ENCODE assay signal across 11 cellular contexts in the genomic region with DNA sequence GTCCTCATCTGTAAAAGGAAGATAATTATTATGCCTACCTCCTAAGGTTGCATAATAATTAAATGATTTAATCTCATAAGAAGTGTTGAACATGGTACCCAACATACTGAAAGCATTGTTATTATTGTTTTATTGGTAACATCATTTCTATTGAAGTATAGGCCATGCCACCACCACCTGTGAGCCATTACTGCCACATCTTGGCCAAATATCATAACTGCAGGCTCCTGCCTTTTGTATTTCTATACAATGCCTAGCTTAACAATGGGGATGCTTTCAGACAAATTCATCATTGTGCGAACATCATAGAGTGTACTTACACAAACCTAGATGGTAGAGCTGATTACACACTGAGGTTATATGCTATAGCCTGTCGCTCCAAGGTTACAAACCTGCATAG.
DNase-seq lines count a peak whose midpoint lies in the region; ATAC-seq, FAIRE-seq and TF ChIP-seq lines count a peak whose summit lies in the region.
"Had no signal": no experiment of that assay in that cellular context is flagged by ENCODE, and none has a peak within 500 bp of the region (broad histone marks: within the 10 kb centered on the region; RNA-seq: fewer than 3 reads in every experiment).

No MANE protein-coding gene starts in this region.

- no peak overlapping the region for H3K27ac Mint-ChIP-seq in T-helper 2 cell treated with Interferon-gamma antibody and Interleukin-4, amounts not matched to agents 5 μg/mL and 100 μg/mL, for 36 hours

- no peak overlapping the region for H3K4me3 Mint-ChIP-seq in T-helper 2 cell treated with Interferon-gamma antibody and Interleukin-4, amounts not matched to agents 5 μg/mL and 100 μg/mL, for 36 hours

- DNase-seq in SKM-1 treated with dmso at 0.1 percent for 144 hours (lab: John Stamatoyannopoulos, UW; ENCODE audit: unreplicated experiment) (peak; percentile 8), SKM-1 (lab: John Stamatoyannopoulos, UW; ENCODE audit: unreplicated experiment) (no peak), MM.1S (peak; percentile 24), GM12878 (ENCODE audit: low read depth, low spot score) (no peak), retinal pigment epithelial cell (ENCODE audit: low read depth) (no peak), left lung (no peak)
- no peak for DNase-seq in T-helper 2 cell treated with Interferon-gamma antibody and Interleukin-4, amounts not matched to agents 5 μg/mL and 100 μg/mL, for 36 hours (ENCODE audit: low spot score)
- DNase-seq: activated CD4-positive, alpha-beta T cell treated with anti-CD3 and anti-CD28 coated beads for 4 hours; KG1 had no signal

- peak; percentile 56 for TF ChIP-seq RAD21 in GM12878 (IDR thresholded peaks at IDR 0.05; ENCODE audit: insufficient read depth, low read depth, low read length)

- H2AFZ ChIP-seq in MM.1S (ENCODE audit: low read length) (no peak overlapping the region), GM12878 (ENCODE audit: control insufficient read depth, low read depth, low read length) (no peak overlapping the region)

- H3K79me2 ChIP-seq in MM.1S (ENCODE audit: low read length) = no peaks in the 10 kb centered on the region
- no peaks in the 10 kb centered on the region for H3K79me2 ChIP-seq in GM12878 (ENCODE audit: control insufficient read depth, insufficient read depth, low read length)

- H3K36me3 Mint-ChIP-seq in T-helper 2 cell treated with Interferon-gamma antibody and Interleukin-4, amounts not matched to agents 5 μg/mL and 100 μg/mL, for 36 hours (ENCODE audit: low read depth) = no peaks in the 10 kb centered on the region

- H3K4me2 ChIP-seq in MM.1S (ENCODE audit: low read depth, low read length) = no peak overlapping the region
- H3K4me2 ChIP-seq in GM12878 (ENCODE audit: control insufficient read depth, insufficient read depth) = no peak overlapping the region

- H4K20me1 ChIP-seq in MM.1S (ENCODE audit: insufficient read depth, low read length) = no peaks in the 10 kb centered on the region
- H4K20me1 ChIP-seq in GM12878 (ENCODE audit: control insufficient read depth, insufficient read depth) = no peaks in the 10 kb centered on the region

- H3K9me2 ChIP-seq in MM.1S (replicated peaks; ENCODE audit: insufficient read depth, low read length) = no peaks in the 10 kb centered on the region

- no peaks in the 10 kb centered on the region for H3K4me1 Mint-ChIP-seq in T-helper 2 cell treated with Interferon-gamma antibody and Interleukin-4, amounts not matched to agents 5 μg/mL and 100 μg/mL, for 36 hours (ENCODE audit: low read depth)

- TF ChIP-seq CTCF in MM.1S (IDR thresholded peaks at IDR 0.05; ENCODE audit: low read length) (peak; percentile 49), GM12878 (IDR thresholded peaks at IDR 0.05 in 2 of 3, conservative IDR thresholded peaks at IDR 0.05 in 1 of 3; ENCODE audit: control insufficient read depth in 2 of 3, extremely low read depth in 1 of 3, insufficient read depth in 1 of 3, low read depth in 3 of 3, low read length in 3 of 3) (peak; percentile 15 to 48 (median 27); a peak in 3 of 6 replicates), retinal pigment epithelial cell (conservative IDR thresholded peaks at IDR 0.05; ENCODE audit: low read depth, low read length) (peak; percentile 59), left lung (IDR thresholded peaks at IDR 0.05) (no peak)

- RAD21 ChIA-PET in GM12878 (lab: Charles Lee; ENCODE audit: unreplicated experiment) = interaction anchor here (1.0 to 2.7 kb wide), 5 partner anchors 248 to 470 kb away, joined by 3 to 35 read pairs (median 4); no protein-coding TSS in a partner anchor

- no peak for FAIRE-seq in GM12878 (lab: Jason Lieb, UNC)
- FAIRE-seq: colon had no signal

- peak; percentile 66 for ATAC-seq in GM12878
- no peak for ATAC-seq in left lung
- no peak for ATAC-seq in HG03045 (IDR thresholded peaks at IDR 0.05; ENCODE audit: unreplicated experiment)

- BruUV-seq in GM12878 (replicated peaks; lab: Mats Ljungman, UMichigan) = no TSS peak

- H3K9ac ChIP-seq in MM.1S (ENCODE audit: low read length) (no peak overlapping the region), GM12878 (ENCODE audit: control insufficient read depth, insufficient read depth, low read length) (no peak overlapping the region)

- no peak for TF ChIP-seq POLR2A in GM12878 (IDR thresholded peaks at IDR 0.05; ENCODE audit: low read depth, low read length)

- H3K27me3 ChIP-seq in MM.1S (replicated peaks; ENCODE audit: insufficient read depth, low read length) = no peaks in the 10 kb centered on the region
- no peaks in the 10 kb centered on the region for H3K27me3 ChIP-seq in GM12878 (replicated peaks in 1 of 2; ENCODE audit: control insufficient read depth in 2 of 2, insufficient read depth in 2 of 2, low read length in 1 of 2)
- H3K27me3 ChIP-seq in left lung = no peaks in the 10 kb centered on the region

- CTCF ChIA-PET in GM12878 (lab: Yijun Ruan, JAX) = interaction anchor here (0.6 to 5.1 kb wide), 11 partner anchors 9 to 612 kb away, joined by 3 to 74 read pairs (median 3); no protein-coding TSS in a partner anchor

- H3K9me3 ChIP-seq in MM.1S (replicated peaks; ENCODE audit: insufficient read depth, low read length) (no peaks in the 10 kb centered on the region), GM12878 (replicated peaks; ENCODE audit: control insufficient read depth, insufficient read depth, low read length) (no peaks in the 10 kb centered on the region), left lung (no peaks in the 10 kb centered on the region)

- in situ Hi-C loops in GM12878 (cut with MboI) = no loop called here

- 30% methylated on average over 2 of the region's 2 CpGs for WGBS in GM12878 (ENCODE audit: insufficient coverage, insufficient replicate concordance, low lambda C conversion rate, missing lambda C conversion rate)

- peaks cover 8% of the 10 kb centered on the region for H3K9me3 Mint-ChIP-seq in T-helper 2 cell treated with Interferon-gamma antibody and Interleukin-4, amounts not matched to agents 5 μg/mL and 100 μg/mL, for 36 hours

- H3K27me3 Mint-ChIP-seq in T-helper 2 cell treated with Interferon-gamma antibody and Interleukin-4, amounts not matched to agents 5 μg/mL and 100 μg/mL, for 36 hours (ENCODE audit: low read depth) = no peaks in the 10 kb centered on the region

- H3K27ac ChIP-seq in MM.1S (ENCODE audit: low read length) (no peak overlapping the region), GM12878 (ENCODE audit: control insufficient read depth, insufficient read depth) (no peak overlapping the region), left lung (no peak overlapping the region)

- H3F3A ChIP-seq in MM.1S (ENCODE audit: insufficient read depth, low read length) = no peaks in the 10 kb centered on the region

- no peaks in the 10 kb centered on the region for H3K4me1 ChIP-seq in MM.1S (ENCODE audit: low read length)
- no peaks in the 10 kb centered on the region for H3K4me1 ChIP-seq in GM12878 (ENCODE audit: control insufficient read depth, insufficient read depth, low read length)
- no peaks in the 10 kb centered on the region for H3K4me1 ChIP-seq in left lung

- H3K4me3 ChIP-seq in MM.1S (ENCODE audit: low read length) (no peak overlapping the region), GM12878 (no peak overlapping the region), retinal pigment epithelial cell (ENCODE audit: low read length) (no peak overlapping the region), left lung (no peak overlapping the region)

- SMC1A ChIA-PET in GM12878 (lab: Charles Lee; ENCODE audit: uncharacterized antibody, unreplicated experiment) = interaction anchor here (0.9 to 2.2 kb wide), 5 partner anchors 16 to 463 kb away, joined by 3 to 32 read pairs (median 4); no protein-coding TSS in a partner anchor

- intact Hi-C loops in GM12878 (cut with micrococcal nuclease; ENCODE audit: unreplicated experiment) (loop anchor here (1.0 to 2.0 kb wide), 2 partner anchors 276 to 462 kb away; no protein-coding TSS in a partner anchor), left lung (cut with DNase I) (no loop called here)

- POLR2A ChIA-PET in GM12878 (lab: Charles Lee) = no interaction called here

- H3K36me3 ChIP-seq in MM.1S (replicated peaks; ENCODE audit: insufficient read depth, low read length) = no peaks in the 10 kb centered on the region
- no peaks in the 10 kb centered on the region for H3K36me3 ChIP-seq in GM12878 (ENCODE audit: control insufficient read depth in 2 of 2, insufficient read depth in 2 of 2, low read length in 1 of 2)
- no peaks in the 10 kb centered on the region for H3K36me3 ChIP-seq in left lung

- TF ChIP-seq EP300 in GM12878 (IDR thresholded peaks at IDR 0.05; ENCODE audit: borderline replicate concordance in 1 of 2, control insufficient read depth in 1 of 2, low read depth in 2 of 2, low read length in 2 of 2) = no peak

TF ChIP-seq in GM12878, 131 proteins besides CTCF, POLR2A, EP300 and RAD21:
- TF ChIP-seq NR2F1 (conservative IDR thresholded peaks at IDR 0.05) (no peak), SMC3 (IDR thresholded peaks at IDR 0.05; ENCODE audit: borderline replicate concordance, low read length) (peak; percentile 30; the same call in 1 of the 2 replicates)

Comparison
In these comparisons a context has a peak if more than half of its experiments do, and no peak if none do; other contexts are left out.
1. DNase-seq: peak in SKM-1 treated with dmso at 0.1 percent for 144 hours (single experiment) and MM.1S (single experiment); none in SKM-1 (single experiment), GM12878 (single experiment), retinal pigment epithelial cell (single experiment), T-helper 2 cell treated with Interferon-gamma antibody and Interleukin-4, amounts not matched to agents 5 μg/mL and 100 μg/mL, for 36 hours (single experiment) and left lung (0 of 2).
2. CTCF ChIP-seq: peak in MM.1S (single experiment), GM12878 (3 of 3) and retinal pigment epithelial cell (single experiment); none in left lung (0 of 2).